In genomic region chr1:179025975-179026812, GRCh38 we compare ENCODE assay signal across 1 cellular context.
TF ChIP-seq lines count a peak whose summit lies in the region.

No MANE protein-coding gene starts in this region.

TF ChIP-seq in K562, 482 proteins besides CTCF, POLR2A, EP300 and RAD21 (continued from another document and continues in another):
- TF ChIP-seq, protein P1, sequence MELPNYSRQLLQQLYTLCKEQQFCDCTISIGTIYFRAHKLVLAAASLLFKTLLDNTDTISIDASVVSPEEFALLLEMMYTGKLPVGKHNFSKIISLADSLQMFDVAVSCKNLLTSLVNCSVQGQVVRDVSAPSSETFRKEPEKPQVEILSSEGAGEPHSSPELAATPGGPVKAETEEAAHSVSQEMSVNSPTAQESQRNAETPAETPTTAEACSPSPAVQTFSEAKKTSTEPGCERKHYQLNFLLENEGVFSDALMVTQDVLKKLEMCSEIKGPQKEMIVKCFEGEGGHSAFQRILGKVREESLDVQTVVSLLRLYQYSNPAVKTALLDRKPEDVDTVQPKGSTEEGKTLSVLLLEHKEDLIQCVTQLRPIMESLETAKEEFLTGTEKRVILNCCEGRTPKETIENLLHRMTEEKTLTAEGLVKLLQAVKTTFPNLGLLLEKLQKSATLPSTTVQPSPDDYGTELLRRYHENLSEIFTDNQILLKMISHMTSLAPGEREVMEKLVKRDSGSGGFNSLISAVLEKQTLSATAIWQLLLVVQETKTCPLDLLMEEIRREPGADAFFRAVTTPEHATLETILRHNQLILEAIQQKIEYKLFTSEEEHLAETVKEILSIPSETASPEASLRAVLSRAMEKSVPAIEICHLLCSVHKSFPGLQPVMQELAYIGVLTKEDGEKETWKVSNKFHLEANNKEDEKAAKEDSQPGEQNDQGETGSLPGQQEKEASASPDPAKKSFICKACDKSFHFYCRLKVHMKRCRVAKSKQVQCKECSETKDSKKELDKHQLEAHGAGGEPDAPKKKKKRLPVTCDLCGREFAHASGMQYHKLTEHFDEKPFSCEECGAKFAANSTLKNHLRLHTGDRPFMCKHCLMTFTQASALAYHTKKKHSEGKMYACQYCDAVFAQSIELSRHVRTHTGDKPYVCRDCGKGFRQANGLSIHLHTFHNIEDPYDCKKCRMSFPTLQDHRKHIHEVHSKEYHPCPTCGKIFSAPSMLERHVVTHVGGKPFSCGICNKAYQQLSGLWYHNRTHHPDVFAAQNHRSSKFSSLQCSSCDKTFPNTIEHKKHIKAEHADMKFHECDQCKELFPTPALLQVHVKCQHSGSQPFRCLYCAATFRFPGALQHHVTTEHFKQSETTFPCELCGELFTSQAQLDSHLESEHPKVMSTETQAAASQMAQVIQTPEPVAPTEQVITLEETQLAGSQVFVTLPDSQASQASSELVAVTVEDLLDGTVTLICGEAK (IDR thresholded peaks at IDR 0.05), result peak; percentile 63
- TF ChIP-seq, protein P1 (CRISPR knock-in tag; IDR thresholded peaks at IDR 0.05), result no peak
- no peak for TF ChIP-seq ZNF644 (tag; IDR thresholded peaks at IDR 0.05; ENCODE audit: low read depth)
- peak; percentile 16 for TF ChIP-seq POLR2B (IDR thresholded peaks at IDR 0.05; ENCODE audit: low read depth, partially characterized antibody)
- 0 out of 4 replicates have a peak, but pooled peaks of 1 of the 2 experiments have one; percentile 69 for TF ChIP-seq TEAD1 (CRISPR knock-in tag; IDR thresholded peaks at IDR 0.05)
- TF ChIP-seq TAL1 (IDR thresholded peaks at IDR 0.05), result no peak
- TF ChIP-seq NRF1 (conservative IDR thresholded peaks at IDR 0.05 in 1 of 2, IDR thresholded peaks at IDR 0.05 in 1 of 2), result peak; percentile 52; a peak in 2 of 4 replicates
- TF ChIP-seq CTBP1 (IDR thresholded peaks at IDR 0.05; ENCODE audit: borderline replicate concordance), result peak; percentile 74
- TF ChIP-seq HOXB6 (CRISPR knock-in tag; IDR thresholded peaks at IDR 0.05; ENCODE audit: borderline replicate concordance), result no peak
- 0 out of 2 replicates have a peak, but pooled peaks have one; percentile 87 for TF ChIP-seq NR1H2 (CRISPR knock-in tag; IDR thresholded peaks at IDR 0.05)
- TF ChIP-seq, protein P2, sequence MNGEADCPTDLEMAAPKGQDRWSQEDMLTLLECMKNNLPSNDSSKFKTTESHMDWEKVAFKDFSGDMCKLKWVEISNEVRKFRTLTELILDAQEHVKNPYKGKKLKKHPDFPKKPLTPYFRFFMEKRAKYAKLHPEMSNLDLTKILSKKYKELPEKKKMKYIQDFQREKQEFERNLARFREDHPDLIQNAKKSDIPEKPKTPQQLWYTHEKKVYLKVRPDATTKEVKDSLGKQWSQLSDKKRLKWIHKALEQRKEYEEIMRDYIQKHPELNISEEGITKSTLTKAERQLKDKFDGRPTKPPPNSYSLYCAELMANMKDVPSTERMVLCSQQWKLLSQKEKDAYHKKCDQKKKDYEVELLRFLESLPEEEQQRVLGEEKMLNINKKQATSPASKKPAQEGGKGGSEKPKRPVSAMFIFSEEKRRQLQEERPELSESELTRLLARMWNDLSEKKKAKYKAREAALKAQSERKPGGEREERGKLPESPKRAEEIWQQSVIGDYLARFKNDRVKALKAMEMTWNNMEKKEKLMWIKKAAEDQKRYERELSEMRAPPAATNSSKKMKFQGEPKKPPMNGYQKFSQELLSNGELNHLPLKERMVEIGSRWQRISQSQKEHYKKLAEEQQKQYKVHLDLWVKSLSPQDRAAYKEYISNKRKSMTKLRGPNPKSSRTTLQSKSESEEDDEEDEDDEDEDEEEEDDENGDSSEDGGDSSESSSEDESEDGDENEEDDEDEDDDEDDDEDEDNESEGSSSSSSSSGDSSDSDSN (IDR thresholded peaks at IDR 0.05; ENCODE audit: borderline replicate concordance in 1 of 2, low read depth in 2 of 2, low read length in 2 of 2), result peak; percentile 74 to 78; a peak in 3 of 4 replicates
- TF ChIP-seq, protein P3, sequence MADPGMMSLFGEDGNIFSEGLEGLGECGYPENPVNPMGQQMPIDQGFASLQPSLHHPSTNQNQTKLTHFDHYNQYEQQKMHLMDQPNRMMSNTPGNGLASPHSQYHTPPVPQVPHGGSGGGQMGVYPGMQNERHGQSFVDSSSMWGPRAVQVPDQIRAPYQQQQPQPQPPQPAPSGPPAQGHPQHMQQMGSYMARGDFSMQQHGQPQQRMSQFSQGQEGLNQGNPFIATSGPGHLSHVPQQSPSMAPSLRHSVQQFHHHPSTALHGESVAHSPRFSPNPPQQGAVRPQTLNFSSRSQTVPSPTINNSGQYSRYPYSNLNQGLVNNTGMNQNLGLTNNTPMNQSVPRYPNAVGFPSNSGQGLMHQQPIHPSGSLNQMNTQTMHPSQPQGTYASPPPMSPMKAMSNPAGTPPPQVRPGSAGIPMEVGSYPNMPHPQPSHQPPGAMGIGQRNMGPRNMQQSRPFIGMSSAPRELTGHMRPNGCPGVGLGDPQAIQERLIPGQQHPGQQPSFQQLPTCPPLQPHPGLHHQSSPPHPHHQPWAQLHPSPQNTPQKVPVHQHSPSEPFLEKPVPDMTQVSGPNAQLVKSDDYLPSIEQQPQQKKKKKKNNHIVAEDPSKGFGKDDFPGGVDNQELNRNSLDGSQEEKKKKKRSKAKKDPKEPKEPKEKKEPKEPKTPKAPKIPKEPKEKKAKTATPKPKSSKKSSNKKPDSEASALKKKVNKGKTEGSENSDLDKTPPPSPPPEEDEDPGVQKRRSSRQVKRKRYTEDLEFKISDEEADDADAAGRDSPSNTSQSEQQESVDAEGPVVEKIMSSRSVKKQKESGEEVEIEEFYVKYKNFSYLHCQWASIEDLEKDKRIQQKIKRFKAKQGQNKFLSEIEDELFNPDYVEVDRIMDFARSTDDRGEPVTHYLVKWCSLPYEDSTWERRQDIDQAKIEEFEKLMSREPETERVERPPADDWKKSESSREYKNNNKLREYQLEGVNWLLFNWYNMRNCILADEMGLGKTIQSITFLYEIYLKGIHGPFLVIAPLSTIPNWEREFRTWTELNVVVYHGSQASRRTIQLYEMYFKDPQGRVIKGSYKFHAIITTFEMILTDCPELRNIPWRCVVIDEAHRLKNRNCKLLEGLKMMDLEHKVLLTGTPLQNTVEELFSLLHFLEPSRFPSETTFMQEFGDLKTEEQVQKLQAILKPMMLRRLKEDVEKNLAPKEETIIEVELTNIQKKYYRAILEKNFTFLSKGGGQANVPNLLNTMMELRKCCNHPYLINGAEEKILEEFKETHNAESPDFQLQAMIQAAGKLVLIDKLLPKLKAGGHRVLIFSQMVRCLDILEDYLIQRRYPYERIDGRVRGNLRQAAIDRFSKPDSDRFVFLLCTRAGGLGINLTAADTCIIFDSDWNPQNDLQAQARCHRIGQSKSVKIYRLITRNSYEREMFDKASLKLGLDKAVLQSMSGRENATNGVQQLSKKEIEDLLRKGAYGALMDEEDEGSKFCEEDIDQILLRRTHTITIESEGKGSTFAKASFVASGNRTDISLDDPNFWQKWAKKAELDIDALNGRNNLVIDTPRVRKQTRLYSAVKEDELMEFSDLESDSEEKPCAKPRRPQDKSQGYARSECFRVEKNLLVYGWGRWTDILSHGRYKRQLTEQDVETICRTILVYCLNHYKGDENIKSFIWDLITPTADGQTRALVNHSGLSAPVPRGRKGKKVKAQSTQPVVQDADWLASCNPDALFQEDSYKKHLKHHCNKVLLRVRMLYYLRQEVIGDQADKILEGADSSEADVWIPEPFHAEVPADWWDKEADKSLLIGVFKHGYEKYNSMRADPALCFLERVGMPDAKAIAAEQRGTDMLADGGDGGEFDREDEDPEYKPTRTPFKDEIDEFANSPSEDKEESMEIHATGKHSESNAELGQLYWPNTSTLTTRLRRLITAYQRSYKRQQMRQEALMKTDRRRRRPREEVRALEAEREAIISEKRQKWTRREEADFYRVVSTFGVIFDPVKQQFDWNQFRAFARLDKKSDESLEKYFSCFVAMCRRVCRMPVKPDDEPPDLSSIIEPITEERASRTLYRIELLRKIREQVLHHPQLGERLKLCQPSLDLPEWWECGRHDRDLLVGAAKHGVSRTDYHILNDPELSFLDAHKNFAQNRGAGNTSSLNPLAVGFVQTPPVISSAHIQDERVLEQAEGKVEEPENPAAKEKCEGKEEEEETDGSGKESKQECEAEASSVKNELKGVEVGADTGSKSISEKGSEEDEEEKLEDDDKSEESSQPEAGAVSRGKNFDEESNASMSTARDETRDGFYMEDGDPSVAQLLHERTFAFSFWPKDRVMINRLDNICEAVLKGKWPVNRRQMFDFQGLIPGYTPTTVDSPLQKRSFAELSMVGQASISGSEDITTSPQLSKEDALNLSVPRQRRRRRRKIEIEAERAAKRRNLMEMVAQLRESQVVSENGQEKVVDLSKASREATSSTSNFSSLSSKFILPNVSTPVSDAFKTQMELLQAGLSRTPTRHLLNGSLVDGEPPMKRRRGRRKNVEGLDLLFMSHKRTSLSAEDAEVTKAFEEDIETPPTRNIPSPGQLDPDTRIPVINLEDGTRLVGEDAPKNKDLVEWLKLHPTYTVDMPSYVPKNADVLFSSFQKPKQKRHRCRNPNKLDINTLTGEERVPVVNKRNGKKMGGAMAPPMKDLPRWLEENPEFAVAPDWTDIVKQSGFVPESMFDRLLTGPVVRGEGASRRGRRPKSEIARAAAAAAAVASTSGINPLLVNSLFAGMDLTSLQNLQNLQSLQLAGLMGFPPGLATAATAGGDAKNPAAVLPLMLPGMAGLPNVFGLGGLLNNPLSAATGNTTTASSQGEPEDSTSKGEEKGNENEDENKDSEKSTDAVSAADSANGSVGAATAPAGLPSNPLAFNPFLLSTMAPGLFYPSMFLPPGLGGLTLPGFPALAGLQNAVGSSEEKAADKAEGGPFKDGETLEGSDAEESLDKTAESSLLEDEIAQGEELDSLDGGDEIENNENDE (IDR thresholded peaks at IDR 0.05; ENCODE audit: low read depth, low read length), result no peak
- peak; percentile 94 for TF ChIP-seq ZNF232 (CRISPR knock-in tag; IDR thresholded peaks at IDR 0.05)
- TF ChIP-seq ZNF239 (CRISPR knock-in tag; IDR thresholded peaks at IDR 0.05), result no peak
- TF ChIP-seq ZFPM2 (CRISPR knock-in tag; IDR thresholded peaks at IDR 0.05), result no peak
- no peak for TF ChIP-seq NCOA1 (IDR thresholded peaks at IDR 0.05; ENCODE audit: low read depth)
- no peak for TF ChIP-seq RNF219 (CRISPR knock-in tag; IDR thresholded peaks at IDR 0.05)
- TF ChIP-seq EP400 (IDR thresholded peaks at IDR 0.05), result peak; percentile 90
- TF ChIP-seq, protein P4, sequence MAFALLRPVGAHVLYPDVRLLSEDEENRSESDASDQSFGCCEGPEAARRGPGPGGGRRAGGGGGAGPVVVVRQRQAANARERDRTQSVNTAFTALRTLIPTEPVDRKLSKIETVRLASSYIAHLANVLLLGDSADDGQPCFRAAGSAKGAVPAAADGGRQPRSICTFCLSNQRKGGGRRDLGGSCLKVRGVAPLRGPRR (CRISPR knock-in tag; IDR thresholded peaks at IDR 0.05), result no peak
- TF ChIP-seq ZNF165 (CRISPR knock-in tag; IDR thresholded peaks at IDR 0.05; ENCODE audit: borderline replicate concordance), result 0 out of 2 replicates have a peak, but pooled peaks have one; percentile 68
- TF ChIP-seq, protein P5, sequence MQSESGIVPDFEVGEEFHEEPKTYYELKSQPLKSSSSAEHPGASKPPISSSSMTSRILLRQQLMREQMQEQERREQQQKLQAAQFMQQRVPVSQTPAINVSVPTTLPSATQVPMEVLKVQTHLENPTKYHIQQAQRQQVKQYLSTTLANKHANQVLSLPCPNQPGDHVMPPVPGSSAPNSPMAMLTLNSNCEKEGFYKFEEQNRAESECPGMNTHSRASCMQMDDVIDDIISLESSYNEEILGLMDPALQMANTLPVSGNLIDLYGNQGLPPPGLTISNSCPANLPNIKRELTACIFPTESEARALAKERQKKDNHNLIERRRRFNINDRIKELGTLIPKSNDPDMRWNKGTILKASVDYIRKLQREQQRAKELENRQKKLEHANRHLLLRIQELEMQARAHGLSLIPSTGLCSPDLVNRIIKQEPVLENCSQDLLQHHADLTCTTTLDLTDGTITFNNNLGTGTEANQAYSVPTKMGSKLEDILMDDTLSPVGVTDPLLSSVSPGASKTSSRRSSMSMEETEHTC (IDR thresholded peaks at IDR 0.05), result no peak
- no peak for TF ChIP-seq XRCC4 (IDR thresholded peaks at IDR 0.05; ENCODE audit: extremely low read depth, insufficient read depth, insufficient read length)
- TF ChIP-seq ZNF589 (CRISPR knock-in tag; IDR thresholded peaks at IDR 0.05; ENCODE audit: low read depth), result 0 out of 2 replicates have a peak, but pooled peaks have one; percentile 28
- TF ChIP-seq ZNF57 (CRISPR knock-in tag; IDR thresholded peaks at IDR 0.05), result 0 out of 2 replicates have a peak, but pooled peaks have one; percentile 20
